ENCODE assay signal across 24 cellular contexts in genomic region chr7:19016140-19016539, GRCh38.
DNase-seq lines count a peak whose midpoint lies in the region; ATAC-seq and TF ChIP-seq lines count a peak whose summit lies in the region.
"Had no signal": no experiment of that assay in that cellular context is flagged by ENCODE, and none has a peak within 500 bp of the region (broad histone marks: within the 10 kb centered on the region; RNA-seq: fewer than 3 reads in every experiment).

No MANE protein-coding gene starts in this region.

- H3K4me3 ChIP-seq in endodermal cell (ENCODE audit: low read length) (peak overlapping the region; percentile 15), mesendoderm (ENCODE audit: low read length) (no peak overlapping the region)
- H3K4me3 ChIP-seq: hepatocyte, MG63, SJSA1, tibial artery had no signal

- ATAC-seq in HG02759 (IDR thresholded peaks at IDR 0.05; ENCODE audit: unreplicated experiment) (no peak), HG03095 (IDR thresholded peaks at IDR 0.05; ENCODE audit: unreplicated experiment) (no peak)
- ATAC-seq: activated naive CD4-positive, alpha-beta T cell treated with anti-CD3 and anti-CD28 coated beads, Interleukin-2, amount 50 U/mL, for 72 hours; Panc1 had no signal

- no peaks in the 10 kb centered on the region for H3K27me3 Mint-ChIP-seq in endodermal cell (ENCODE audit: insufficient read depth)
- H3K27me3 Mint-ChIP-seq in activated T-cell treated with anti-CD3 and anti-CD28 coated beads, Interleukin-2, amount 50 U/mL, for 24 hours: no peaks in the 10 kb centered on the region
- H3K27me3 Mint-ChIP-seq: activated CD4-positive, alpha-beta T cell treated with anti-CD3 and anti-CD28 coated beads, Interleukin-2, amount 10 ng/mL, durations not matched to agents 24 days and 14 days; stimulated activated naive CD8-positive, alpha-beta T cell treated with anti-CD3 and anti-CD28 coated beads, Interleukin-15, Interleukin-2, amounts not matched to agents 100 ng/mL and 50 ng/mL, for 24 hours had no signal

- H3K36me3 ChIP-seq in endodermal cell (ENCODE audit: control insufficient read depth, insufficient read depth, low read length): no peaks in the 10 kb centered on the region
- no peaks in the 10 kb centered on the region for H3K36me3 ChIP-seq in mesendoderm (ENCODE audit: control insufficient read depth, insufficient read depth, low read length)
- H3K36me3 ChIP-seq: MG63, SJSA1, tibial artery had no signal

- no peaks in the 10 kb centered on the region for H3K36me3 Mint-ChIP-seq in endodermal cell (ENCODE audit: low read depth)
- no peaks in the 10 kb centered on the region for H3K36me3 Mint-ChIP-seq in activated T-cell treated with anti-CD3 and anti-CD28 coated beads, Interleukin-2, amount 50 U/mL, for 24 hours (ENCODE audit: low read depth)

- H4K8ac ChIP-seq in mesendoderm (ENCODE audit: low read depth, low read length): no peak overlapping the region

- no peak for TF ChIP-seq CTCF in endodermal cell (conservative IDR thresholded peaks at IDR 0.05)

- no peak overlapping the region for H3K18ac ChIP-seq in mesendoderm (ENCODE audit: low read length)

- H3K79me1 ChIP-seq in mesendoderm (ENCODE audit: low read length): no peaks in the 10 kb centered on the region

- peak; percentile 95 for DNase-seq in EH (ENCODE audit: low read depth)
- DNase-seq in NCI-H226: peak; percentile 98
- DNase-seq in endodermal cell: no peak
- peak; percentile 60 for DNase-seq in mesendoderm
- no peak for DNase-seq in activated T-cell treated with anti-CD3 and anti-CD28 coated beads, Interleukin-2, amount 50 U/mL, for 24 hours
- DNase-seq in midbrain (lab: John Stamatoyannopoulos, UW): no peak
- DNase-seq: activated CD4-positive, alpha-beta T cell treated with anti-CD3 and anti-CD28 coated beads, Interleukin-2, amount 10 ng/mL, durations not matched to agents 24 days and 14 days; cortex of kidney; DMS79; MG63; NCI-H1417 treated with DMSO at 0.1 percent for 48 hours; NCI-H510A treated with DMSO at 0.1 percent for 48 hours; NK-92 treated with Interleukin-12 subunit alpha and Interleukin-12 subunit beta, amount 100 ng/mL, for 24 hours; stimulated activated CD4-positive, alpha-beta T cell treated with anti-CD3 and anti-CD28 coated beads, Interleukin-4, amount 100 ng/mL, for 4 hours; T-helper 2 cell; tibial artery had no signal

- no peaks in the 10 kb centered on the region for H3K27me3 ChIP-seq in endodermal cell (ENCODE audit: control insufficient read depth, insufficient read depth, low read length, poor library complexity, severe bottlenecking)
- H3K27me3 ChIP-seq in mesendoderm (ENCODE audit: insufficient read depth, low read length, poor library complexity): no peaks in the 10 kb centered on the region
- H3K27me3 ChIP-seq: hepatocyte, MG63, SJSA1, tibial artery had no signal

- no peak overlapping the region for H3K27ac Mint-ChIP-seq in endodermal cell
- H3K27ac Mint-ChIP-seq in activated T-cell treated with anti-CD3 and anti-CD28 coated beads, Interleukin-2, amount 50 U/mL, for 24 hours: no peak overlapping the region
- H3K27ac Mint-ChIP-seq: activated CD4-positive, alpha-beta T cell treated with anti-CD3 and anti-CD28 coated beads, Interleukin-2, amount 10 ng/mL, durations not matched to agents 24 days and 14 days; activated naive CD4-positive, alpha-beta T cell treated with anti-CD3 and anti-CD28 coated beads, Interleukin-2, amount 50 U/mL, for 72 hours; stimulated activated naive CD8-positive, alpha-beta T cell treated with anti-CD3 and anti-CD28 coated beads, Interleukin-15, Interleukin-2, amounts not matched to agents 100 ng/mL and 50 ng/mL, for 24 hours had no signal

- H3K27ac ChIP-seq in endodermal cell (ENCODE audit: low read depth, low read length) (no peak overlapping the region), mesendoderm (ENCODE audit: low read depth, low read length) (no peak overlapping the region)
- H3K27ac ChIP-seq: hepatocyte, SJSA1, tibial artery, VCaP had no signal

- no peaks in the 10 kb centered on the region for H3K4me1 ChIP-seq in endodermal cell (ENCODE audit: control insufficient read depth, insufficient read depth, low read length)
- H3K4me1 ChIP-seq in mesendoderm (ENCODE audit: control insufficient read depth, low read depth, low read length): no peaks in the 10 kb centered on the region
- H3K4me1 ChIP-seq: tibial artery had no signal

- no peak overlapping the region for H3K4me3 Mint-ChIP-seq in endodermal cell
- no peak overlapping the region for H3K4me3 Mint-ChIP-seq in activated T-cell treated with anti-CD3 and anti-CD28 coated beads, Interleukin-2, amount 50 U/mL, for 24 hours
- H3K4me3 Mint-ChIP-seq: activated CD4-positive, alpha-beta T cell treated with anti-CD3 and anti-CD28 coated beads, Interleukin-2, amount 10 ng/mL, durations not matched to agents 24 days and 14 days; stimulated activated naive CD8-positive, alpha-beta T cell treated with anti-CD3 and anti-CD28 coated beads, Interleukin-15, Interleukin-2, amounts not matched to agents 100 ng/mL and 50 ng/mL, for 24 hours had no signal

- H2AK5ac ChIP-seq in mesendoderm (ENCODE audit: low read length): no peak overlapping the region

- H3K4me2 ChIP-seq in mesendoderm (ENCODE audit: low read length): no peak overlapping the region
- H3K4me2 ChIP-seq: hepatocyte had no signal

- peaks cover 12% of the 10 kb centered on the region for H3K9me3 ChIP-seq in endodermal cell (ENCODE audit: control insufficient read depth, low read length)
- H3K9me3 ChIP-seq: tibial artery had no signal

- peaks cover 7% of the 10 kb centered on the region for H3K4me1 Mint-ChIP-seq in endodermal cell
- H3K4me1 Mint-ChIP-seq in activated T-cell treated with anti-CD3 and anti-CD28 coated beads, Interleukin-2, amount 50 U/mL, for 24 hours (ENCODE audit: low read depth): no peaks in the 10 kb centered on the region
- H3K4me1 Mint-ChIP-seq: activated CD4-positive, alpha-beta T cell treated with anti-CD3 and anti-CD28 coated beads, Interleukin-2, amount 10 ng/mL, durations not matched to agents 24 days and 14 days had no signal

- no peak overlapping the region for H3K23ac ChIP-seq in mesendoderm (ENCODE audit: low read length)

- no peak overlapping the region for H2BK120ac ChIP-seq in mesendoderm (ENCODE audit: low read depth, low read length)

- H2BK15ac ChIP-seq in mesendoderm (replicated peaks; ENCODE audit: low read depth): no peak overlapping the region

- H3K79me2 ChIP-seq in mesendoderm (ENCODE audit: control insufficient read depth, insufficient read depth, low read length): no peaks in the 10 kb centered on the region
- H3K79me2 ChIP-seq: hepatocyte had no signal

- 80 to 84% methylated on average over 1 of the region's 1 CpG for WGBS in endodermal cell (ENCODE audit: insufficient coverage in 1 of 2, insufficient read length in 1 of 2), 2 experiments
- WGBS in mesendoderm (ENCODE audit: extremely low coverage, insufficient coverage, low lambda C conversion rate): no CpG with 5 or more reads among the region's 1 CpG

- H4K5ac ChIP-seq in mesendoderm (ENCODE audit: low read length): no peak overlapping the region

- H3K56ac ChIP-seq in mesendoderm (ENCODE audit: low read length): no peak overlapping the region

- H3K9me3 Mint-ChIP-seq in endodermal cell: peaks cover 10% of the 10 kb centered on the region
- peaks cover 10% of the 10 kb centered on the region for H3K9me3 Mint-ChIP-seq in activated T-cell treated with anti-CD3 and anti-CD28 coated beads, Interleukin-2, amount 50 U/mL, for 24 hours

- H3K9ac ChIP-seq in endodermal cell (ENCODE audit: extremely low read depth, low read length, poor library complexity, severe bottlenecking) (no peak overlapping the region), mesendoderm (ENCODE audit: low read length) (no peak overlapping the region)

- no peak overlapping the region for H2BK5ac ChIP-seq in mesendoderm (ENCODE audit: low read length)

- no peak overlapping the region for H3K4ac ChIP-seq in mesendoderm (ENCODE audit: low read depth, low read length)

Comparison
In these comparisons a context has a peak if more than half of its experiments do, and no peak if none do; other contexts are left out.
1. DNase-seq: peak in EH (single experiment), NCI-H226 (single experiment) and mesendoderm (single experiment); none in endodermal cell (single experiment), activated T-cell treated with anti-CD3 and anti-CD28 coated beads, Interleukin-2, amount 50 U/mL, for 24 hours (single experiment) and midbrain (single experiment).